In the genomic region with DNA sequence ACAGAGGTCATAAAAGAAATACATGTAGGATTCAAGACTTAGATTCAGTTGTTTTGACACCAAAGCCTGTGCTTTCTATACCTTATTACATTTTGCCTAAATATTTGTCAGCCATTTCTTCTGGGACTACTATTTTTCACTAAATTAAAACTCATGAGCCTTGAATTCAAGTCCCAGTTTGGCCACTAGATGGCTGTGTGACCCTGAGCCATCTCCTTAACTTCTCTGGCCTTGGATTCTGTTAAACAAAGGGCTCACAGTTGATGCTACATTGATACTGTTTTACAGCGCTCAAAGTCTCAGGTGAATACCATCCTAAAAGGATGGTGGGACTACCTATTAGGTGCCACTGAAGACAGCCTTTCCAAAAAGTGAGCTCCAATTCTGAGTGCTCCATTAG, we compare ENCODE assay signal across 9 cellular contexts. TPM values are rescaled to one million over a fixed set of nuclear protein-coding genes. Genes with fewer than 3 reads are reported as not detected.
DNase-seq lines count a peak whose midpoint lies in the region; ATAC-seq, FAIRE-seq and TF ChIP-seq lines count a peak whose summit lies in the region.
"Had no signal": no experiment of that assay in that cellular context is flagged by ENCODE, and none has a peak within 500 bp of the region (broad histone marks: within the 10 kb centered on the region; RNA-seq: fewer than 3 reads in every experiment).

No MANE protein-coding gene starts in this region.

- TF ChIP-seq CTCF in KMS-11 (conservative IDR thresholded peaks at IDR 0.05; ENCODE audit: low read depth, low read length) (peak; percentile 29; the same call in 1 of the 2 replicates), mammary epithelial cell (conservative IDR thresholded peaks at IDR 0.05 in 1 of 2, IDR thresholded peaks at IDR 0.05 in 1 of 2; ENCODE audit: extremely low read depth in 1 of 2, insufficient read depth in 1 of 2, low read depth in 1 of 2, low read length in 2 of 2) (peak; percentile 44 to 47), pancreas (IDR thresholded peaks at IDR 0.05) (no peak)

- ATAC-seq in pancreas (peak in 3 of 4 donors; percentile 47 to 59 (median 50)), HG03280 (IDR thresholded peaks at IDR 0.05; ENCODE audit: unreplicated experiment) (no peak), sciatic nerve (no peak)

- H3K27ac ChIP-seq in KMS-11 = no peak overlapping the region
- H3K27ac ChIP-seq in mammary epithelial cell (ENCODE audit: insufficient read depth, low read depth, low read length) = no peak overlapping the region
- H3K27ac ChIP-seq in pancreas = no peak overlapping the region
- H3K27ac ChIP-seq: HL-60 had no signal

- intact Hi-C loops in mammary epithelial cell (cut with micrococcal nuclease) = loop anchor here (1.0 kb wide), 1 partner anchor 539 kb away; no protein-coding TSS in a partner anchor
- intact Hi-C loops in pancreas (cut with DNase I) = no loop called here
- intact Hi-C loops in sciatic nerve (cut with DNase I) = no loop called here

- H3K9me3 ChIP-seq in mammary epithelial cell (replicated peaks; ENCODE audit: insufficient read depth, low read length) = no peaks in the 10 kb centered on the region
- no peaks in the 10 kb centered on the region for H3K9me3 ChIP-seq in pancreas

- no peak overlapping the region for H3K4me2 ChIP-seq in KMS-11
- H3K4me2 ChIP-seq in mammary epithelial cell (ENCODE audit: insufficient read depth, low read depth, low read length) = no peak overlapping the region

- in situ Hi-C loops in mammary epithelial cell (cut with MboI; ENCODE audit: low sequenced_read_pairs in 2 of 2) = no loop called here

- H3K36me3 ChIP-seq in KMS-11 (ENCODE audit: insufficient read depth) (no peaks in the 10 kb centered on the region), mammary epithelial cell (ENCODE audit: insufficient read depth, low read length) (no peaks in the 10 kb centered on the region), pancreas (no peaks in the 10 kb centered on the region)

- peak; percentile 3 to 7 for DNase-seq in stimulated activated CD4-positive, alpha-beta T cell treated with anti-CD3 and anti-CD28 coated beads, Interleukin-4, amount 100 ng/mL, for 48 hours (ENCODE audit: low read depth in 2 of 2)
- no peak for DNase-seq in stimulated activated CD4-positive, alpha-beta T cell treated with anti-CD3 and anti-CD28 coated beads, Interleukin-12 subunit alpha, Interleukin-12 subunit beta, amount 100 ng/mL, for 4 hours
- DNase-seq in mammary epithelial cell (no peak), pancreas (peak in 1 of 6 donors; percentile 11), NCI-H774 (lab: John Stamatoyannopoulos, UW) (no peak), sciatic nerve (ENCODE audit: low spot score) (no peak)

- H3K27me3 ChIP-seq in KMS-11 (ENCODE audit: insufficient read depth, low read depth) (no peaks in the 10 kb centered on the region), mammary epithelial cell (ENCODE audit: insufficient read depth, low read length) (no peaks in the 10 kb centered on the region), pancreas (no peaks in the 10 kb centered on the region)

- BruUV-seq in mammary epithelial cell (replicated peaks; lab: Mats Ljungman, UMichigan) = no TSS peak

- FAIRE-seq in pancreas (lab: Jason Lieb, UNC) = no peak

- H3K4me3 ChIP-seq in KMS-11 (IDR thresholded peaks at IDR 0.05; ENCODE audit: insufficient read depth, low read depth, low read length) (no peak overlapping the region), mammary epithelial cell (replicated peaks in 1 of 3; ENCODE audit: insufficient read depth in 1 of 3, low read depth in 2 of 3, low read length in 3 of 3) (no peak overlapping the region), pancreas (no peak overlapping the region)

- H3K9ac ChIP-seq in KMS-11 = no peak overlapping the region
- H3K9ac ChIP-seq in mammary epithelial cell (ENCODE audit: insufficient read depth, low read length) = no peak overlapping the region

- H2AFZ ChIP-seq in KMS-11 (ENCODE audit: low read depth) (no peak overlapping the region), mammary epithelial cell (ENCODE audit: low read depth, low read length) (no peak overlapping the region)

- H3K79me2 ChIP-seq in KMS-11 (ENCODE audit: insufficient read depth, low read depth) = no peaks in the 10 kb centered on the region
- H3K79me2 ChIP-seq in mammary epithelial cell (ENCODE audit: insufficient read depth, low read length) = no peaks in the 10 kb centered on the region

- H4K20me1 ChIP-seq in KMS-11 (ENCODE audit: insufficient read depth) (no peaks in the 10 kb centered on the region), mammary epithelial cell (ENCODE audit: insufficient read depth, low read length) (no peaks in the 10 kb centered on the region)

- dilution Hi-C loops in mammary epithelial cell (cut with HindIII; ENCODE audit: low sequenced_read_pairs) = no loop called here

- H3K4me1 ChIP-seq in KMS-11 (ENCODE audit: low read depth, poor library complexity, severe bottlenecking) (no peaks in the 10 kb centered on the region), mammary epithelial cell (ENCODE audit: insufficient read depth, low read length) (no peaks in the 10 kb centered on the region), pancreas (no peaks in the 10 kb centered on the region)

- CTCF ChIA-PET in mammary epithelial cell (lab: Charles Lee; ENCODE audit: low non-redundant PET) = no interaction called here

- 100% methylated on average over 1 of the region's 1 CpG for WGBS in mammary epithelial cell (ENCODE audit: low coverage, missing lambda C conversion rate)
- 51 to 60% methylated on average over 1 of the region's 1 CpG for whole genome bisulfite sequencing in pancreas, 2 donors

RNA-seq across cellular contexts. Expression of gene CCDC198, which starts 39.6 kb away (rescaled TPM):
- total RNA-seq in mammary epithelial cell (not detected), pancreas (10 to 100 TPM; 17.1 to 41.7 (median 23.4) TPM), sciatic nerve (not detected)
- polyA plus RNA-seq in mammary epithelial cell (not detected), pancreas (100 to 1,000 TPM in 1 of 2 donors, 10 to 100 TPM in 1; 96.2 to 130 TPM)
- not detected for polyA minus RNA-seq in mammary epithelial cell

Comparison
In these comparisons a context has a peak if more than half of its experiments do, and no peak if none do; other contexts are left out.
1. DNase-seq: peak in stimulated activated CD4-positive, alpha-beta T cell treated with anti-CD3 and anti-CD28 coated beads, Interleukin-4, amount 100 ng/mL, for 48 hours (2 of 2); none in stimulated activated CD4-positive, alpha-beta T cell treated with anti-CD3 and anti-CD28 coated beads, Interleukin-12 subunit alpha, Interleukin-12 subunit beta, amount 100 ng/mL, for 4 hours (single experiment), mammary epithelial cell (single experiment), NCI-H774 (single experiment) and sciatic nerve (single experiment).
2. CTCF ChIP-seq: peak in KMS-11 (single experiment) and mammary epithelial cell (2 of 2); none in pancreas (0 of 4).
3. ATAC-seq: peak in pancreas (3 of 4); none in HG03280 (single experiment) and sciatic nerve (single experiment).
4. RNA of gene CCDC198, which starts 39.6 kb away (total RNA-seq): 17.1 to 41.7 TPM in pancreas; not detected in mammary epithelial cell and not detected in sciatic nerve (single experiment); every median in the first group is over 10 times any median in the second.